ENCODE assay signal across 8 cellular contexts in the genomic region with DNA sequence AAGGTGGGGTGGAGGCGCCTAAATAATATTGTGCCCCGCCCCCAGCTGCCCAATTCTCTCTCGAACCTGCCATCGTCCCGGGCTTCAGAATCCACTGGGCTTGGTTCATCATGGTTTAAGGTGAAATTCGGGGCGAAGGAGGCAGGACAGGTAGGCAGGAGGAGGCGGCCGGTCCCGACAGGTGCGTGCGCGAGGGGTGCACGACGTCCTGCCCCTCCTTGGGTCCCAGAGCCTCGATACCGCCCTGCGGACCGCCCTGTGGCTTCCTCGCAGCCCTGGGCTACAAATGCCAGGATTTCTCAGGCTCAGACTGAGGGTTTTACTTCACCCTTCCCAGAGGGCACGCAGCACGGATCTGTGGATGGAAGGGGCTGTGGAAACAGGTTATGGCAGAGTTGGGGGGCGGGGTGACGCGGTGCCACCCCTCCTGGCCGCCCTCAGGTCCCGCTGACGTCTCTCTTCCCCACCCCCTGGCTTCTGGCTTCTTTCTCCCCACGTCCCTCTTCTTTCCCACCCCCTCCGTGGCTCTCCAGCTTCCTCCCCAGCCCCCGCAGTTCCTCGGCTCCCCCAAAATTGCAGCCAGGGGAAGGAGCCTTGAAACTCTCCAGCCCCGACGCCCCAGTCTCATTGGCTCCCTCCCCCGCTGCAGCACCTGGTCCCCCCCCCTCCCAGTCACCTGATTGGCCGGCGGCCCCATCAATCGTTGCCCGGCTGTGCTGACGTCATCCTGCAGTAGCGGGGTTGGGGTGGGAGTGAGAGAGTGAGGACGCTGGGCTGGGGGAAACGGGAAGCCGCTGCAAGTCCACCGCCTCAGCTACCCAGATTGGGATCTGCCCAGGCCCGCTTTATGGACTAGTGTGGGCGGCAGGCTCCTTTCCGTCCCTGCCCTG. TPM values are rescaled to one million over a fixed set of nuclear protein-coding genes. Genes with fewer than 3 reads are reported as not detected.
DNase-seq lines count a peak whose midpoint lies in the region; ATAC-seq and TF ChIP-seq lines count a peak whose summit lies in the region.

Gene CLSTN3, plus strand, starts transcription at position 725 of the 890 bp plus-strand sequence. CDS start 278 bp downstream, outside the sequence.

- H3K4me2 ChIP-seq in BLaER1 treated with 17β-estradiol and CSF1 and Interleukin-3, amounts not matched to agents 10 nM and 100 nM: peak within 1 kb of the TSS; percentile 84 to 100 (median 99)
- H3K4me2 ChIP-seq in PC-3 (ENCODE audit: low read length): peak within 1 kb of the TSS; percentile 91

- peak within 1 kb of the TSS; percentile 93 for H2AFZ ChIP-seq in PC-3 (ENCODE audit: low read length)

- CTCF ChIA-PET in PC-3 (lab: Charles Lee): no interaction called here

- H3F3A ChIP-seq in PC-3 (ENCODE audit: low read length, unreplicated experiment): no peaks in the 10 kb centered on the region

- H3K36me3 ChIP-seq in BLaER1 treated with 17β-estradiol and CSF1 and Interleukin-3, amounts not matched to agents 10 nM and 100 nM: peaks cover 0 to 17% (median 15%) of the 10 kb centered on the region in 11 experiments; a peak in 15 of 22 replicates
- H3K36me3 ChIP-seq in HUES6 (ENCODE audit: control insufficient read depth, insufficient read depth, low read length): peaks cover 15% of the 10 kb centered on the region; the same call in 1 of the 2 replicates
- H3K36me3 ChIP-seq in PC-3 (ENCODE audit: low read depth, low read length): no peaks in the 10 kb centered on the region
- peaks cover 0 to 18% (median 9%) of the 10 kb centered on the region in 4 donors for H3K36me3 ChIP-seq in esophagus muscularis mucosa

- WGBS in esophagus muscularis mucosa: 1% methylated on average over 27 of the region's 48 CpGs

- peak within 1 kb of the TSS; percentile 61 to 84 (median 76) for H3K9ac ChIP-seq in BLaER1 treated with 17β-estradiol and CSF1 and Interleukin-3, amounts not matched to agents 10 nM and 100 nM
- H3K9ac ChIP-seq in HUES6 (ENCODE audit: low read length) (peak within 1 kb of the TSS; percentile 64), PC-3 (ENCODE audit: low read length) (peak within 1 kb of the TSS; percentile 37; the same call in 1 of the 2 replicates)

- no peak for TF ChIP-seq EP300 in esophagus muscularis mucosa (IDR thresholded peaks at IDR 0.05)

- no peak for TF ChIP-seq CTCF in PC-3 (conservative IDR thresholded peaks at IDR 0.05; ENCODE audit: low read depth, low read length)
- no peak for TF ChIP-seq CTCF in esophagus muscularis mucosa (IDR thresholded peaks at IDR 0.05)

- intact Hi-C loops in PC-3 (cut with micrococcal nuclease): no loop called here
- intact Hi-C loops in esophagus muscularis mucosa (cut with DNase I): no loop called here

- DNase-seq in PC-3 (peak; percentile 56), activated T-helper 1 cell treated with Interleukin-2 at 50 U/mL for 16 hours (ENCODE audit: low read depth) (peak; percentile 79), esophagus muscularis mucosa (ENCODE audit: extremely low spot score) (peak; percentile 97), myocyte (ENCODE audit: low read depth) (peak; percentile 72)
- peak; percentile 78 to 79 for DNase-seq in stimulated activated CD8-positive, alpha-beta memory T cell treated with anti-CD3 and anti-CD28 coated beads, Interleukin-7, amount 100 ng/mL, for 4 hours (ENCODE audit: low read depth in 2 of 2)

- BruUV-seq in PC-3 (replicated peaks; lab: Mats Ljungman, UMichigan): no TSS peak

- POLR2A ChIA-PET in PC-3 (lab: Charles Lee; ENCODE audit: unreplicated experiment): no interaction called here

- H3K4me3 ChIP-seq in BLaER1 treated with 17β-estradiol and CSF1 and Interleukin-3, amounts not matched to agents 10 nM and 100 nM: peak within 1 kb of the TSS; percentile 55 to 86 (median 71)
- H3K4me3 ChIP-seq in HUES6 (ENCODE audit: low read depth, low read length) (peak within 1 kb of the TSS; percentile 88), PC-3 (ENCODE audit: low read length) (peak within 1 kb of the TSS; percentile 81), esophagus muscularis mucosa (peak within 1 kb of the TSS; percentile 66 to 79 (median 72))

- peaks cover 20 to 44% (median 38%) of the 10 kb centered on the region in 10 experiments for H3K4me1 ChIP-seq in BLaER1 treated with 17β-estradiol and CSF1 and Interleukin-3, amounts not matched to agents 10 nM and 100 nM
- H3K4me1 ChIP-seq in HUES6 (ENCODE audit: control insufficient read depth, insufficient read depth, low read length): peaks cover 23% of the 10 kb centered on the region
- H3K4me1 ChIP-seq in PC-3 (ENCODE audit: insufficient read depth, low read length): peaks cover 7% of the 10 kb centered on the region
- peaks cover 30 to 39% (median 33%) of the 10 kb centered on the region in 4 donors for H3K4me1 ChIP-seq in esophagus muscularis mucosa

- no peaks in the 10 kb centered on the region; a peak in 1 of 22 replicates for H4K20me1 ChIP-seq in BLaER1 treated with 17β-estradiol and CSF1 and Interleukin-3, amounts not matched to agents 10 nM and 100 nM
- H4K20me1 ChIP-seq in PC-3 (ENCODE audit: low read length): no peaks in the 10 kb centered on the region

- H3K79me2 ChIP-seq in PC-3 (ENCODE audit: low read length): no peaks in the 10 kb centered on the region

- no peaks in the 10 kb centered on the region for H3K9me2 ChIP-seq in PC-3 (replicated peaks; ENCODE audit: low read length)

- H3K27me3 ChIP-seq in BLaER1 treated with 17β-estradiol and CSF1 and Interleukin-3, amounts not matched to agents 10 nM and 100 nM: no peaks in the 10 kb centered on the region
- H3K27me3 ChIP-seq in HUES6 (ENCODE audit: control insufficient read depth, insufficient read depth, low read length): peaks cover 35% of the 10 kb centered on the region
- no peaks in the 10 kb centered on the region for H3K27me3 ChIP-seq in PC-3 (ENCODE audit: low read length)
- H3K27me3 ChIP-seq in esophagus muscularis mucosa: no peaks in the 10 kb centered on the region

- no peaks in the 10 kb centered on the region for H3K9me3 ChIP-seq in BLaER1 treated with 17β-estradiol and CSF1 and Interleukin-3, amounts not matched to agents 10 nM and 100 nM (replicated peaks in 1 of 11)
- H3K9me3 ChIP-seq in HUES6 (ENCODE audit: control insufficient read depth, insufficient read depth, low read depth, low read length) (no peaks in the 10 kb centered on the region), PC-3 (ENCODE audit: low read length) (no peaks in the 10 kb centered on the region), esophagus muscularis mucosa (no peaks in the 10 kb centered on the region)

- ATAC-seq in GM19438 (IDR thresholded peaks at IDR 0.05; ENCODE audit: low read depth, unreplicated experiment): peak; percentile 81
- peak; percentile 75 for ATAC-seq in PC-3

- H3K27ac ChIP-seq in BLaER1 treated with 17β-estradiol and CSF1 and Interleukin-3, amounts not matched to agents 10 nM and 100 nM: peak within 1 kb of the TSS in 10 of 11 experiments; percentile 32 to 68 (median 60); a peak in 19 of 22 replicates
- H3K27ac ChIP-seq in HUES6 (ENCODE audit: low read depth, low read length) (0 out of 2 replicates have a peak within 1 kb of the TSS, but pooled peaks have one; percentile 9), PC-3 (ENCODE audit: low read length) (no peak within 1 kb of the TSS), esophagus muscularis mucosa (replicated peaks in 1 of 4) (peak within 1 kb of the TSS; percentile 66 to 78 (median 74))

- no peak for TF ChIP-seq POLR2A in esophagus muscularis mucosa (IDR thresholded peaks at IDR 0.05; ENCODE audit: low read depth)

RNA-seq across cellular contexts. Expression of gene CLSTN3, which starts in this region (rescaled TPM):
- 10.9 and 14.2 TPM in 2 replicates for total RNA-seq in PC-3 (2014; rRNA removed)
- total RNA-seq in esophagus muscularis mucosa: 10 to 100 TPM in 3 of 4 donors, 1 to 10 TPM in 1; 9.6 to 25.6 (median 19.3) TPM
- 8.9 and 18.0 TPM in 2 replicates for total RNA-seq in myocyte
- 13.6 TPM for polyA plus RNA-seq in myocyte (2012)
